ENCODE assay signal across 1 cellular context in genomic region chr7:38632411-38632810, GRCh38.
TF ChIP-seq lines count a peak whose summit lies in the region.

No MANE protein-coding gene starts in this region.

TF ChIP-seq in GM23338, 12 proteins besides CTCF, POLR2A, EP300 and RAD21 (continued from another document):
- TF ChIP-seq, protein P1, sequence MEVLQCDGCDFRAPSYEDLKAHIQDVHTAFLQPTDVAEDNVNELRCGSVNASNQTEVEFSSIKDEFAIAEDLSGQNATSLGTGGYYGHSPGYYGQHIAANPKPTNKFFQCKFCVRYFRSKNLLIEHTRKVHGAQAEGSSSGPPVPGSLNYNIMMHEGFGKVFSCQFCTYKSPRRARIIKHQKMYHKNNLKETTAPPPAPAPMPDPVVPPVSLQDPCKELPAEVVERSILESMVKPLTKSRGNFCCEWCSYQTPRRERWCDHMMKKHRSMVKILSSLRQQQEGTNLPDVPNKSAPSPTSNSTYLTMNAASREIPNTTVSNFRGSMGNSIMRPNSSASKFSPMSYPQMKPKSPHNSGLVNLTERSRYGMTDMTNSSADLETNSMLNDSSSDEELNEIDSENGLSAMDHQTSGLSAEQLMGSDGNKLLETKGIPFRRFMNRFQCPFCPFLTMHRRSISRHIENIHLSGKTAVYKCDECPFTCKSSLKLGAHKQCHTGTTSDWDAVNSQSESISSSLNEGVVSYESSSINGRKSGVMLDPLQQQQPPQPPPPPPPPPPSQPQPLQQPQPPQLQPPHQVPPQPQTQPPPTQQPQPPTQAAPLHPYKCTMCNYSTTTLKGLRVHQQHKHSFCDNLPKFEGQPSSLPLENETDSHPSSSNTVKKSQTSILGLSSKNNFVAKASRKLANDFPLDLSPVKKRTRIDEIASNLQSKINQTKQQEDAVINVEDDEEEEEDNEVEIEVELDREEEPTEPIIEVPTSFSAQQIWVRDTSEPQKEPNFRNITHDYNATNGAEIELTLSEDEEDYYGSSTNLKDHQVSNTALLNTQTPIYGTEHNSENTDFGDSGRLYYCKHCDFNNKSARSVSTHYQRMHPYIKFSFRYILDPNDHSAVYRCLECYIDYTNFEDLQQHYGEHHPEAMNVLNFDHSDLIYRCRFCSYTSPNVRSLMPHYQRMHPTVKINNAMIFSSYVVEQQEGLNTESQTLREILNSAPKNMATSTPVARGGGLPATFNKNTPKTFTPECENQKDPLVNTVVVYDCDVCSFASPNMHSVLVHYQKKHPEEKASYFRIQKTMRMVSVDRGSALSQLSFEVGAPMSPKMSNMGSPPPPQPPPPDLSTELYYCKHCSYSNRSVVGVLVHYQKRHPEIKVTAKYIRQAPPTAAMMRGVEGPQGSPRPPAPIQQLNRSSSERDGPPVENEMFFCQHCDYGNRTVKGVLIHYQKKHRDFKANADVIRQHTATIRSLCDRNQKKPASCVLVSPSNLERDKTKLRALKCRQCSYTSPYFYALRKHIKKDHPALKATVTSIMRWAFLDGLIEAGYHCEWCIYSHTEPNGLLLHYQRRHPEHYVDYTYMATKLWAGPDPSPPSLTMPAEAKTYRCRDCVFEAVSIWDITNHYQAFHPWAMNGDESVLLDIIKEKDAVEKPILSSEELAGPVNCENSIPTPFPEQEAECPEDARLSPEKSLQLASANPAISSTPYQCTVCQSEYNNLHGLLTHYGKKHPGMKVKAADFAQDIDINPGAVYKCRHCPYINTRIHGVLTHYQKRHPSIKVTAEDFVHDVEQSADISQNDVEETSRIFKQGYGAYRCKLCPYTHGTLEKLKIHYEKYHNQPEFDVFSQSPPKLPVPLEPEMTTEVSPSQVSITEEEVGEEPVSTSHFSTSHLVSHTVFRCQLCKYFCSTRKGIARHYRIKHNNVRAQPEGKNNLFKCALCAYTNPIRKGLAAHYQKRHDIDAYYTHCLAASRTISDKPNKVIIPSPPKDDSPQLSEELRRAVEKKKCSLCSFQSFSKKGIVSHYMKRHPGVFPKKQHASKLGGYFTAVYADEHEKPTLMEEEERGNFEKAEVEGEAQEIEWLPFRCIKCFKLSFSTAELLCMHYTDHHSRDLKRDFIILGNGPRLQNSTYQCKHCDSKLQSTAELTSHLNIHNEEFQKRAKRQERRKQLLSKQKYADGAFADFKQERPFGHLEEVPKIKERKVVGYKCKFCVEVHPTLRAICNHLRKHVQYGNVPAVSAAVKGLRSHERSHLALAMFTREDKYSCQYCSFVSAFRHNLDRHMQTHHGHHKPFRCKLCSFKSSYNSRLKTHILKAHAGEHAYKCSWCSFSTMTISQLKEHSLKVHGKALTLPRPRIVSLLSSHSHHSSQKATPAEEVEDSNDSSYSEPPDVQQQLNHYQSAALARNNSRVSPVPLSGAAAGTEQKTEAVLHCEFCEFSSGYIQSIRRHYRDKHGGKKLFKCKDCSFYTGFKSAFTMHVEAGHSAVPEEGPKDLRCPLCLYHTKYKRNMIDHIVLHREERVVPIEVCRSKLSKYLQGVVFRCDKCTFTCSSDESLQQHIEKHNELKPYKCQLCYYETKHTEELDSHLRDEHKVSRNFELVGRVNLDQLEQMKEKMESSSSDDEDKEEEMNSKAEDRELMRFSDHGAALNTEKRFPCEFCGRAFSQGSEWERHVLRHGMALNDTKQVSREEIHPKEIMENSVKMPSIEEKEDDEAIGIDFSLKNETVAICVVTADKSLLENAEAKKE (CRISPR knock-in tag; IDR thresholded peaks at IDR 0.05) = no peak
- no peak for TF ChIP-seq EZH2 (IDR thresholded peaks at IDR 0.05; ENCODE audit: low read depth, unreplicated experiment)
- TF ChIP-seq, protein P2, sequence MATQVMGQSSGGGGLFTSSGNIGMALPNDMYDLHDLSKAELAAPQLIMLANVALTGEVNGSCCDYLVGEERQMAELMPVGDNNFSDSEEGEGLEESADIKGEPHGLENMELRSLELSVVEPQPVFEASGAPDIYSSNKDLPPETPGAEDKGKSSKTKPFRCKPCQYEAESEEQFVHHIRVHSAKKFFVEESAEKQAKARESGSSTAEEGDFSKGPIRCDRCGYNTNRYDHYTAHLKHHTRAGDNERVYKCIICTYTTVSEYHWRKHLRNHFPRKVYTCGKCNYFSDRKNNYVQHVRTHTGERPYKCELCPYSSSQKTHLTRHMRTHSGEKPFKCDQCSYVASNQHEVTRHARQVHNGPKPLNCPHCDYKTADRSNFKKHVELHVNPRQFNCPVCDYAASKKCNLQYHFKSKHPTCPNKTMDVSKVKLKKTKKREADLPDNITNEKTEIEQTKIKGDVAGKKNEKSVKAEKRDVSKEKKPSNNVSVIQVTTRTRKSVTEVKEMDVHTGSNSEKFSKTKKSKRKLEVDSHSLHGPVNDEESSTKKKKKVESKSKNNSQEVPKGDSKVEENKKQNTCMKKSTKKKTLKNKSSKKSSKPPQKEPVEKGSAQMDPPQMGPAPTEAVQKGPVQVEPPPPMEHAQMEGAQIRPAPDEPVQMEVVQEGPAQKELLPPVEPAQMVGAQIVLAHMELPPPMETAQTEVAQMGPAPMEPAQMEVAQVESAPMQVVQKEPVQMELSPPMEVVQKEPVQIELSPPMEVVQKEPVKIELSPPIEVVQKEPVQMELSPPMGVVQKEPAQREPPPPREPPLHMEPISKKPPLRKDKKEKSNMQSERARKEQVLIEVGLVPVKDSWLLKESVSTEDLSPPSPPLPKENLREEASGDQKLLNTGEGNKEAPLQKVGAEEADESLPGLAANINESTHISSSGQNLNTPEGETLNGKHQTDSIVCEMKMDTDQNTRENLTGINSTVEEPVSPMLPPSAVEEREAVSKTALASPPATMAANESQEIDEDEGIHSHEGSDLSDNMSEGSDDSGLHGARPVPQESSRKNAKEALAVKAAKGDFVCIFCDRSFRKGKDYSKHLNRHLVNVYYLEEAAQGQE (IDR thresholded peaks at IDR 0.05; ENCODE audit: unreplicated experiment) = no peak
- no peak for TF ChIP-seq POLR2AphosphoS5 (IDR thresholded peaks at IDR 0.05; ENCODE audit: low read depth)
- TF ChIP-seq ZNF114 (CRISPR knock-in tag; IDR thresholded peaks at IDR 0.05) = no peak
- TF ChIP-seq STAT1 (IDR thresholded peaks at IDR 0.05; ENCODE audit: unreplicated experiment) = no peak
